12 cellular contexts compared by ENCODE assay signal in the genomic region with DNA sequence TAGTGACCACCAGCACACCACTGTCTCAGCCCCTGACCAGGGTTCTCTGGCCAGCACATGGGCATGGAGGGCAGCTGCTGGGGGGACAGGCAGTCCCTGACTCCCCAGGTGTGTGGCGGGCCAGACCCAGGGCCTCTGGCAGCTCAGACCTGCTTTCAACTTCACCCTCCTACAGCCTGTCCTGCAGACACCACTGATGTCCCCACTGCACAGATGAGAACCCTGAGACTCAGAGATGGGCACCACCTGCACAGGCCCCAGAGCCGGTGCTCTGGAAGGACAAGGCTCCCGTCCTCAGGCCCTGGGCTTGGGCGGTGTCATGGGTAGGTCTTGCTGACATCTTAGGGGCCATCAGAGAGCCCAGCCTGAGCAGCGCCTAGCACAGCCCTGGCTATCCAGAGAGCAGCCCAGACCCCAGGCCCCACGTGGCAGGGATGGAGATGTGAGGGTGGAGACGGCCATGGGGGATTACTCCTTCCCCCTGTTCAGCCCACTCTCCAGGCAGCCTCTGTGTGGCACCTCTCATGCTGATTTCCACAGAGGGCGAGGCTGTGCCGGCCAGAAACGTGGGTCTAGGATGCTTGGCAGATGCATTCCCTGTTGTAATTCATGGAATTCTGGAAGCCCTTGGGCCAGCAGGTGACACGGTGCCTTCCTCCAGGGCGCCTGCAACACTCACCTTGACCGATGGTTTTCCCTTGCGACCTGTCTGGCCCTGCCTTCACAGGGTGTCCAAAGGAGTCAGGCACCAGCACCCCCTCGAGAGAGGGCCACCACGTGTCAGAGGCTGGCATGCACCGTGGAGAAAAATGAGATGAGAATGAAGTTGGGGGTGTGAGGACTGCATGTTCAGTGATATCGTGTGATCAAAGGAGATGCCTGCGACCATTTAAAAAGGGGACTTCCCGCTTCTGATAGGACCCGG.
DNase-seq lines count a peak whose midpoint lies in the region; ATAC-seq, FAIRE-seq and TF ChIP-seq lines count a peak whose summit lies in the region.
"Had no signal": no experiment of that assay in that cellular context is flagged by ENCODE, and none has a peak within 500 bp of the region (broad histone marks: within the 10 kb centered on the region; RNA-seq: fewer than 3 reads in every experiment).

No MANE protein-coding gene starts in this region.

- TF ChIP-seq EP300 in H1 (IDR thresholded peaks at IDR 0.05; ENCODE audit: borderline replicate concordance in 1 of 2, low read depth in 2 of 2, low read length in 2 of 2) (no peak), stomach (IDR thresholded peaks at IDR 0.05) (no peak)

- POLR2A ChIA-PET in IMR-90 (lab: Charles Lee; ENCODE audit: unreplicated experiment), result no interaction called here
- POLR2A ChIA-PET in H1 (lab: Charles Lee; ENCODE audit: partially characterized antibody), result interaction anchor here (0.9 to 3.0 kb wide), 2 partner anchors 15 to 400 kb away, joined by 3 to 9 read pairs; no protein-coding TSS in a partner anchor

- dilution Hi-C loops in IMR-90 (cut with HindIII; ENCODE audit: low sequenced_read_pairs, unreplicated experiment), result no loop called here

- in situ Hi-C loops in IMR-90 (cut with MboI; ENCODE audit: low sequenced_read_pairs), result loop anchor here (5.0 to 25.0 kb wide), 3 partner anchors 332 to 937 kb away; no protein-coding TSS in a partner anchor

- H3K79me1 ChIP-seq in IMR-90 (ENCODE audit: low read depth in 1 of 2, low read length in 2 of 2) (no peaks in the 10 kb centered on the region), H1 (ENCODE audit: low read depth, low read length) (no peaks in the 10 kb centered on the region), neuronal stem cell (ENCODE audit: low read depth, low read length) (no peaks in the 10 kb centered on the region)

- no peak overlapping the region for H2BK15ac ChIP-seq in IMR-90 (ENCODE audit: low read depth, low read length)
- H2BK15ac ChIP-seq in H1 (ENCODE audit: low read length), result no peak overlapping the region
- H2BK15ac ChIP-seq in neuronal stem cell (ENCODE audit: low read length), result no peak overlapping the region

- H4K8ac ChIP-seq in IMR-90 (ENCODE audit: low read depth in 2 of 2, low read length in 2 of 2), result no peak overlapping the region
- no peak overlapping the region; the same call in 1 of the 2 replicates for H4K8ac ChIP-seq in H1 (ENCODE audit: extremely low read depth, insufficient read depth, low read length)
- no peak overlapping the region for H4K8ac ChIP-seq in neuronal stem cell (ENCODE audit: low read depth, low read length)

- DNase-seq in IMR-90 (no peak), H1 (ENCODE audit: low read depth in 1 of 2, low spot score in 2 of 2) (no peak), neuronal stem cell (ENCODE audit: low spot score) (no peak), stomach (peak; percentile 24), NCI-H748 treated with DMSO at 0.1 percent for 48 hours (lab: John Stamatoyannopoulos, UW) (no peak)
- no peak for DNase-seq in stimulated activated naive CD4-positive, alpha-beta T cell (lab: John Stamatoyannopoulos, UW)
- DNase-seq: DMS 273 treated with DMSO at 0.1 percent for 48 hours, DND-41, GOT3 had no signal

- H3K18ac ChIP-seq in IMR-90 (ENCODE audit: low read depth, low read length) (no peak overlapping the region; the same call in 1 of the 2 replicates), H1 (ENCODE audit: extremely low read depth, low read length) (no peak overlapping the region), neuronal stem cell (ENCODE audit: low read length) (peak overlapping the region; percentile 38)

- H3K4me2 ChIP-seq in IMR-90 (ENCODE audit: low read depth, low read length), result no peak overlapping the region
- H3K4me2 ChIP-seq in H1 (ENCODE audit: insufficient read depth in 1 of 2, low read depth in 2 of 2, low read length in 2 of 2), result no peak overlapping the region
- no peak overlapping the region for H3K4me2 ChIP-seq in neuronal stem cell (ENCODE audit: insufficient read depth, low read length, poor library complexity, severe bottlenecking)

- no peak overlapping the region for H2BK12ac ChIP-seq in H1 (ENCODE audit: low read depth, low read length)
- H2BK12ac ChIP-seq in neuronal stem cell (ENCODE audit: low read length), result no peak overlapping the region

- 79% methylated on average over 8 of the region's 21 CpGs; no CpG with 5 or more reads in 1 of the 2 experiments for WGBS in IMR-90 (ENCODE audit: extremely low coverage in 2 of 2, insufficient read length in 1 of 2), 2 experiments
- 86% methylated on average over 20 of the region's 21 CpGs; no CpG with 5 or more reads in 1 of the 2 experiments for WGBS in H1 (ENCODE audit: extremely low coverage in 1 of 2, insufficient coverage in 1 of 2, insufficient read length in 1 of 2, insufficient replicate concordance in 2 of 2, low coverage in 1 of 2, low lambda C conversion rate in 2 of 2, missing lambda C conversion rate in 1 of 2), 2 experiments
- no CpG with 5 or more reads among the region's 21 CpGs for WGBS in neuronal stem cell (ENCODE audit: extremely low coverage in 2 of 2, insufficient read length in 2 of 2, insufficient replicate concordance in 1 of 2), 2 donors
- 75 to 90% (median 85%) methylated on average over 20 to 21 of the region's 21 CpGs for WGBS in stomach, 5 donors

- no peaks in the 10 kb centered on the region for H3K23me2 ChIP-seq in H1 (ENCODE audit: low read depth, low read length)

- CTCF ChIA-PET in IMR-90 (lab: Yijun Ruan, JAX), result interaction anchor here (1.0 to 1.6 kb wide), 2 partner anchors 331 to 406 kb away, joined by 3 to 12 read pairs; no protein-coding TSS in a partner anchor
- CTCF ChIA-PET in H1 (lab: Charles Lee; ENCODE audit: partially characterized antibody), result interaction anchor here (0.6 to 2.4 kb wide), 37 partner anchors 13 to 418 kb away, joined by 3 to 17 read pairs (median 4); no protein-coding TSS in a partner anchor

- no peak overlapping the region for H3K9ac ChIP-seq in IMR-90 (ENCODE audit: low read depth, low read length)
- no peak overlapping the region for H3K9ac ChIP-seq in H1 (replicated peaks in 1 of 4; ENCODE audit: extremely low read depth in 1 of 4, low read depth in 3 of 4, low read length in 3 of 4)
- no peak overlapping the region for H3K9ac ChIP-seq in neuronal stem cell (ENCODE audit: low read depth, low read length, poor library complexity)

- intact Hi-C loops in IMR-90 (cut with micrococcal nuclease), result loop anchor here (1.0 to 10.0 kb wide), 6 partner anchors 117 to 970 kb away; a partner anchor contains a TSS
- intact Hi-C loops in stomach (cut with DNase I; ENCODE audit: low total_unique reads), result loop anchor here (5.0 kb wide), 1 partner anchor 332 kb away; no protein-coding TSS in a partner anchor

- H2AK9ac ChIP-seq in IMR-90 (replicated peaks; ENCODE audit: low read depth, low read length, poor library complexity), result peak overlapping the region; percentile 57

- no peaks in the 10 kb centered on the region for H3K9me1 ChIP-seq in IMR-90 (ENCODE audit: insufficient read depth, low read length)

- no TSS peak for BruUV-seq in IMR-90 (replicated peaks; lab: Mats Ljungman, UMichigan)

- H2BK120ac ChIP-seq in IMR-90 (ENCODE audit: low read depth, low read length), result peak overlapping the region; percentile 10; the same call in 1 of the 2 replicates
- no peak overlapping the region for H2BK120ac ChIP-seq in H1 (replicated peaks; ENCODE audit: low read depth, low read length)
- H2BK120ac ChIP-seq in neuronal stem cell (ENCODE audit: low read depth, low read length), result no peak overlapping the region

- TF ChIP-seq CTCF in IMR-90 (conservative IDR thresholded peaks at IDR 0.05; ENCODE audit: low read depth, low read length) (no peak), H1 (IDR thresholded peaks at IDR 0.05; ENCODE audit: control extremely low read depth in 1 of 3, insufficient read depth in 1 of 3, low read depth in 1 of 3, low read length in 3 of 3) (no peak), stomach (IDR thresholded peaks at IDR 0.05) (no peak)

- no peak overlapping the region for H2BK20ac ChIP-seq in IMR-90 (ENCODE audit: low read depth, low read length)
- no peak overlapping the region for H2BK20ac ChIP-seq in H1 (ENCODE audit: low read length)

- no peak overlapping the region for H3K23ac ChIP-seq in IMR-90 (ENCODE audit: low read depth, low read length)
- no peak overlapping the region for H3K23ac ChIP-seq in H1 (ENCODE audit: insufficient read length)
- peak overlapping the region; percentile 43 for H3K23ac ChIP-seq in neuronal stem cell (ENCODE audit: low read depth, low read length, poor library complexity)

- H4K91ac ChIP-seq in IMR-90 (ENCODE audit: insufficient read depth, low read depth, low read length) (peak overlapping the region; percentile 40; the same call in 1 of the 2 replicates), H1 (replicated peaks; ENCODE audit: insufficient read length, low read length) (no peak overlapping the region), neuronal stem cell (ENCODE audit: low read depth, low read length, poor library complexity) (no peak overlapping the region)

- FAIRE-seq in H1 (lab: Jason Lieb, UNC), result no peak
- FAIRE-seq: GM12878 had no signal

- H3K4me3 ChIP-seq in IMR-90 (ENCODE audit: insufficient read depth, low read depth, low read length), result no peak overlapping the region
- no peak overlapping the region for H3K4me3 ChIP-seq in H1 (ENCODE audit: extremely low read depth in 1 of 4, insufficient read depth in 2 of 4, low read depth in 3 of 4, low read length in 4 of 4)
- H3K4me3 ChIP-seq in neuronal stem cell (ENCODE audit: low read length in 2 of 2), result no peak overlapping the region
- no peak overlapping the region for H3K4me3 ChIP-seq in stomach
- H3K4me3 ChIP-seq: GM12878 had no signal

- no peak overlapping the region; the same call in 1 of the 2 replicates for H3K4ac ChIP-seq in IMR-90 (ENCODE audit: low read depth, low read length)
- no peak overlapping the region for H3K4ac ChIP-seq in H1 (replicated peaks; ENCODE audit: insufficient read length, low read depth, low read length)
- no peak overlapping the region for H3K4ac ChIP-seq in neuronal stem cell (ENCODE audit: low read length)

- TF ChIP-seq POLR2A in IMR-90 (IDR thresholded peaks at IDR 0.05; ENCODE audit: low read depth, low read length) (no peak), H1 (IDR thresholded peaks at IDR 0.05; ENCODE audit: control extremely low read depth in 1 of 2, low read depth in 2 of 2, low read length in 2 of 2) (no peak), stomach (IDR thresholded peaks at IDR 0.05) (no peak)

- H3K36me3 ChIP-seq in IMR-90 (ENCODE audit: control insufficient read depth, insufficient read depth, low read length) (no peaks in the 10 kb centered on the region), H1 (ENCODE audit: control insufficient read depth in 2 of 4, insufficient read depth in 4 of 4, low read length in 3 of 4) (no peaks in the 10 kb centered on the region), neuronal stem cell (replicated peaks in 1 of 2; ENCODE audit: control insufficient read depth in 2 of 2, insufficient read depth in 2 of 2, low read length in 2 of 2) (no peaks in the 10 kb centered on the region), stomach (no peaks in the 10 kb centered on the region)
- H3K36me3 ChIP-seq: BE2C had no signal

- H2AK5ac ChIP-seq in IMR-90 (ENCODE audit: low read depth, low read length), result peak overlapping the region; percentile 26; the same call in 1 of the 2 replicates
- 0 out of 2 replicates have a peak overlapping the region, but pooled peaks have one; percentile 39 for H2AK5ac ChIP-seq in H1 (ENCODE audit: low read depth, low read length)
- H2AK5ac ChIP-seq in neuronal stem cell (ENCODE audit: low read depth, low read length), result peak overlapping the region; percentile 90

- H3K14ac ChIP-seq in IMR-90 (replicated peaks; ENCODE audit: low read depth, low read length), result no peak overlapping the region
- no peak overlapping the region for H3K14ac ChIP-seq in H1 (ENCODE audit: insufficient read length)
- H3K14ac ChIP-seq in neuronal stem cell (ENCODE audit: low read length), result no peak overlapping the region

- H2AFZ ChIP-seq in IMR-90 (replicated peaks; ENCODE audit: low read length, poor library complexity) (peak overlapping the region; percentile 24), H1 (ENCODE audit: low read length) (no peak overlapping the region), neuronal stem cell (ENCODE audit: low read length) (no peak overlapping the region)

- H3K27ac ChIP-seq in IMR-90 (ENCODE audit: insufficient read depth, low read length), result no peak overlapping the region
- no peak overlapping the region for H3K27ac ChIP-seq in H1 (ENCODE audit: low read depth, low read length)
- H3K27ac ChIP-seq in neuronal stem cell (replicated peaks; ENCODE audit: low read length), result no peak overlapping the region
- H3K27ac ChIP-seq in stomach, result no peak overlapping the region

- H3K9me3 ChIP-seq in IMR-90 (ENCODE audit: control insufficient read depth, insufficient read depth, low read length) (no peaks in the 10 kb centered on the region; the same call in 1 of the 2 replicates), H1 (ENCODE audit: insufficient read depth in 2 of 2, low read depth in 1 of 2, low read length in 1 of 2) (no peaks in the 10 kb centered on the region), neuronal stem cell (replicated peaks in 1 of 2; ENCODE audit: control insufficient read depth in 2 of 2, insufficient read depth in 1 of 2, low read depth in 1 of 2, low read length in 2 of 2) (peaks cover 0 to 2% of the 10 kb centered on the region in 2 donors), stomach (no peaks in the 10 kb centered on the region)
- H3K9me3 ChIP-seq: BE2C had no signal

- ATAC-seq in IMR-90 (ENCODE audit: low read depth) (no peak), HG02610 (IDR thresholded peaks at IDR 0.05; ENCODE audit: unreplicated experiment) (no peak)

- no peak overlapping the region for H4K5ac ChIP-seq in IMR-90 (ENCODE audit: low read depth, low read length)
- no peak overlapping the region for H4K5ac ChIP-seq in H1 (ENCODE audit: insufficient read length, low read depth, low read length)

- H3K4me1 ChIP-seq in IMR-90 (ENCODE audit: control insufficient read depth, insufficient read depth, low read length) (peaks cover 2% of the 10 kb centered on the region; the same call in 1 of the 2 replicates), H1 (replicated peaks in 1 of 4; ENCODE audit: control insufficient read depth in 3 of 4, insufficient read depth in 4 of 4, low read length in 3 of 4) (peaks cover 0 to 6% (median 0%) of the 10 kb centered on the region in 4 experiments; a peak in 2 of 7 replicates), neuronal stem cell (ENCODE audit: control insufficient read depth in 2 of 2, insufficient read depth in 1 of 2, low read depth in 1 of 2, low read length in 2 of 2) (no peaks in the 10 kb centered on the region), stomach (peaks cover 0 to 7% (median 3%) of the 10 kb centered on the region in 4 donors)
- H3K4me1 ChIP-seq: BE2C had no signal

- H4K20me1 ChIP-seq in IMR-90 (ENCODE audit: insufficient read depth, low read length) (no peaks in the 10 kb centered on the region), H1 (replicated peaks in 1 of 2; ENCODE audit: control insufficient read depth in 1 of 2, insufficient read depth in 2 of 2, low read length in 2 of 2) (no peaks in the 10 kb centered on the region)

- H3K79me2 ChIP-seq in H1 (ENCODE audit: control insufficient read depth in 1 of 2, insufficient read depth in 2 of 2, low read length in 2 of 2), result no peaks in the 10 kb centered on the region

- TF ChIP-seq RAD21 in IMR-90 (IDR thresholded peaks at IDR 0.05; ENCODE audit: low read length) (no peak), H1 (IDR thresholded peaks at IDR 0.05 in 1 of 2, conservative IDR thresholded peaks at IDR 0.05 in 1 of 2; ENCODE audit: low read depth in 2 of 2, low read length in 2 of 2) (no peak)

- H2BK5ac ChIP-seq in IMR-90 (ENCODE audit: low read depth, low read length, poor library complexity, severe bottlenecking) (no peak overlapping the region), H1 (ENCODE audit: low read depth, low read length) (no peak overlapping the region), neuronal stem cell (ENCODE audit: low read length) (peak overlapping the region; percentile 39)

- H3K27me3 ChIP-seq in IMR-90 (ENCODE audit: control insufficient read depth, insufficient read depth, low read length) (peaks cover 17% of the 10 kb centered on the region), H1 (replicated peaks in 1 of 4; ENCODE audit: control insufficient read depth in 3 of 4, extremely low read depth in 1 of 4, insufficient read depth in 3 of 4, low read length in 3 of 4) (peaks cover 0 to 34% (median 25%) of the 10 kb centered on the region in 4 experiments; a peak in 6 of 7 replicates), neuronal stem cell (ENCODE audit: control insufficient read depth in 3 of 3, insufficient read depth in 3 of 3, low read depth in 1 of 3, low read length in 3 of 3) (peaks cover 0 to 56% (median 29%) of the 10 kb centered on the region in 3 experiments), stomach (peaks cover 0 to 85% (median 24%) of the 10 kb centered on the region in 3 donors)
- H3K27me3 ChIP-seq: BE2C had no signal

- no peak overlapping the region for H3K56ac ChIP-seq in IMR-90 (ENCODE audit: extremely low read depth, insufficient read depth, low read length)
- H3K56ac ChIP-seq in H1 (replicated peaks; ENCODE audit: insufficient read length, low read depth, low read length), result no peak overlapping the region

Comparison
In these comparisons a context has a peak if more than half of its experiments do, and no peak if none do; other contexts are left out.
1. H2AK5ac ChIP-seq: peak in every context shown above with its lines; median percentile 90 in neuronal stem cell; 39 in H1; 26 in IMR-90.